In the genomic region with DNA sequence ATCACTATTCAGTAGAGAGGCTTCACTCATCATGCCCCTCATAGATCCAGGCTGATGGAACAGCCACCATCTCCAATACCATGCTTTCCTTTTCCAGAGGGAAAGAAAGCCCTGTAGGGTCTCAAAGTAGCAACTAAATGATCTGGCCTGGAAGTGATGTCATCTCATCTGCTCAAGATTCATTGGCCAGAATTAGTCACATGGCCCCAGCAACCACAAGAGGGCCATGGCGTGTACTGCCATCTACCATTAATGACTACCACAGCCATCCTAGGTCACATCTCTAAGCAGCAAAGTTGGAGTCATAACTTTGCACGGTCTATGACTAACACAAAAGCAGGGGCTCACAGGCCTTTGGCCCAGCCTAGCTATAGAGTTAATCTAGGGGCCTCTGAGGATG, we compare ENCODE assay signal across 24 cellular contexts.
"Had no signal": no experiment of that assay in that cellular context is flagged by ENCODE, and none has a peak within 500 bp of the region (broad histone marks: within the 10 kb centered on the region; RNA-seq: fewer than 3 reads in every experiment).

No MANE protein-coding gene starts in this region.

- H3K4me3 ChIP-seq: breast epithelium, coronary artery, SJCRH30 had no signal

- DNase-seq: activated CD4-positive, alpha-beta T cell treated with anti-CD3 and anti-CD28 coated beads for 48 hours; activated CD4-positive, alpha-beta T cell treated with anti-CD3 and anti-CD28 coated beads, Interleukin-2, amount 50 U/mL, for 4 hours; activated CD4-positive, CD25-positive, alpha-beta regulatory T cell treated with anti-CD3 and anti-CD28 coated beads, Interleukin-2, amount 50 U/mL, for 72 hours; activated naive CD4-positive, alpha-beta T cell; activated T-cell treated with anti-CD3 and anti-CD28 coated beads for 4 hours; activated T-cell treated with anti-CD3 and anti-CD28 coated beads, Interleukin-2, amount 50 U/mL, for 72 hours; aorta; central memory CD4-positive, alpha-beta T cell; NCI-H1092 treated with DMSO at 0.1 percent for 48 hours; NCI-H1417 treated with DMSO at 0.1 percent for 48 hours; NCI-H1694 treated with DMSO at 0.1 percent for 48 hours; NCI-H2029 treated with DMSO at 0.1 percent for 48 hours; NCI-H510A; NCI-H526 treated with DMSO at 0.1 percent for 48 hours; NCI-H82; OCI-M1; Right ventricle myocardium superior; SJCRH30; SK-N-SH; T-helper 1 cell had no signal

- H3K27ac ChIP-seq: breast epithelium, coronary artery, RWPE1, SJCRH30 had no signal

- ATAC-seq: activated T-cell treated with anti-CD3 and anti-CD28 coated beads, Interleukin-2, amount 50 U/mL, for 72 hours; Panc1 had no signal

- H3K27me3 ChIP-seq: breast epithelium had no signal
